Comparison of ENCODE assay signal across 19 cellular contexts in the genomic region with DNA sequence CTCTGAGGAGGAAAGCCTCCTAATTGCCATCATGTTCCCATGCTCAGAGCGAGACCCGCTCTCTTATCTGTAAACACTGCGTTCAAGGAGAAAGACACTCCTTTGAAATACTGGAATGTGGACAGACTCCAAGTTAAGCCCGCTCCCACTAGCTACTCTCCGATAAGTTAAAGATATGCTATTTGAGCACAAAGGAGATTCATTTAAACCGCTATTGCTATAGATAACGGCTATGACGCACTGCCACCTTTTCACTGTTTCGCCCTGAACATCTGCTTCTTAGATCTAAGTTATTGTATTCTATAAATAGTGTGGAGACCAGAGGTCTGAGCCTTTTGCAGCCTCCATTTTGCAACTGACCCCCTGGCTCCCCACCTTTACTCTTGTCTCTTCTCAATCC.
"Had no signal": no experiment of that assay in that cellular context is flagged by ENCODE, and none has a peak within 500 bp of the region (broad histone marks: within the 10 kb centered on the region; RNA-seq: fewer than 3 reads in every experiment).

No MANE protein-coding gene starts in this region.

- DNase-seq: activated CD4-positive, alpha-beta T cell treated with anti-CD3 and anti-CD28 coated beads for 1 hour; activated CD4-positive, alpha-beta T cell treated with anti-CD3 and anti-CD28 coated beads, Interleukin-2, amount 50 U/mL, for 1 hour; activated CD8-positive, alpha-beta T cell treated with anti-CD3 and anti-CD28 coated beads, Interleukin-2, amount 10 ng/mL, durations not matched to agents 7 days and 5 days; activated gamma-delta T cell treated with Interleukin-2 at 50 U/mL for 16 hours; aorta; brain microvascular endothelial cell; effector memory CD4-positive, alpha-beta T cell; foreskin melanocyte; left ventricle myocardium superior; mammary epithelial cell; midbrain; natural killer cell; nucleus accumbens; stimulated activated CD4-positive, alpha-beta T cell treated with anti-CD3 and anti-CD28 coated beads, Interleukin-4, amount 100 ng/mL, for 24 hours; stimulated activated naive CD8-positive, alpha-beta T cell treated with anti-CD3 and anti-CD28 coated beads, Interleukin-15, Interleukin-2, amounts not matched to agents 100 U/mL and 50 U/mL, for 24 hours; T-helper 1 cell; tibial artery had no signal

- ATAC-seq: activated CD8-positive, alpha-beta T cell treated with anti-CD3 and anti-CD28 coated beads, Interleukin-2, amount 10 ng/mL, durations not matched to agents 7 days and 5 days; left ventricle myocardium superior; natural killer cell; stimulated activated naive CD8-positive, alpha-beta T cell treated with anti-CD3 and anti-CD28 coated beads, Interleukin-15, Interleukin-2, amounts not matched to agents 100 U/mL and 50 U/mL, for 24 hours had no signal

- H3K36me3 Mint-ChIP-seq: activated naive CD4-positive, alpha-beta T cell treated with anti-CD3 and anti-CD28 coated beads, Interleukin-2, amount 50 U/mL, for 24 hours; natural killer cell had no signal

- H3K4me1 Mint-ChIP-seq: central memory CD8-positive, alpha-beta T cell; natural killer cell had no signal

- H3K4me3 Mint-ChIP-seq: activated CD8-positive, alpha-beta T cell treated with anti-CD3 and anti-CD28 coated beads, Interleukin-2, amount 10 ng/mL, durations not matched to agents 7 days and 5 days; activated naive CD4-positive, alpha-beta T cell treated with anti-CD3 and anti-CD28 coated beads, Interleukin-2, amount 50 U/mL, for 24 hours; central memory CD8-positive, alpha-beta T cell; natural killer cell had no signal

- H3K27ac Mint-ChIP-seq: activated CD8-positive, alpha-beta T cell treated with anti-CD3 and anti-CD28 coated beads, Interleukin-2, amount 10 ng/mL, durations not matched to agents 7 days and 5 days; activated naive CD4-positive, alpha-beta T cell treated with anti-CD3 and anti-CD28 coated beads, Interleukin-2, amount 50 U/mL, for 24 hours; natural killer cell had no signal

- H3K9me3 Mint-ChIP-seq: central memory CD8-positive, alpha-beta T cell had no signal
